18 cellular contexts compared by ENCODE assay signal in genomic region chr12:47986832-47987231, GRCh38. TPM values are rescaled to one million over a fixed set of nuclear protein-coding genes. Genes with fewer than 3 reads are reported as not detected.
DNase-seq lines count a peak whose midpoint lies in the region; TF ChIP-seq lines count a peak whose summit lies in the region.
"Had no signal": no experiment of that assay in that cellular context is flagged by ENCODE, and none has a peak within 500 bp of the region (broad histone marks: within the 10 kb centered on the region; RNA-seq: fewer than 3 reads in every experiment).

No MANE protein-coding gene starts in this region.

- H3K4me2 ChIP-seq in BLaER1, result peak overlapping the region; percentile 77
- H3K4me2 ChIP-seq in osteoblast (ENCODE audit: insufficient read depth, low read length), result no peak overlapping the region

- H3K27me3 ChIP-seq in BLaER1 (no peaks in the 10 kb centered on the region), osteoblast (ENCODE audit: insufficient read depth, low read length) (peaks cover 13% of the 10 kb centered on the region), spleen (replicated peaks in 1 of 7) (peaks cover 0 to 5% (median 0%) of the 10 kb centered on the region in 7 donors), right atrium auricular region (no peaks in the 10 kb centered on the region)
- no peaks in the 10 kb centered on the region for H3K27me3 ChIP-seq in CD8-positive, alpha-beta memory T cell (ENCODE audit: insufficient read depth, low read length, poor library complexity, severe bottlenecking)
- H3K27me3 ChIP-seq: BE2C had no signal

- H3K4me3 Mint-ChIP-seq in glutamatergic neuron (ENCODE audit: unreplicated experiment), result peak overlapping the region; percentile 20
- no peak overlapping the region for H3K4me3 Mint-ChIP-seq in CD8-positive, alpha-beta memory T cell
- H3K4me3 Mint-ChIP-seq: CD4-positive, alpha-beta T cell had no signal

- H3K36me3 Mint-ChIP-seq in glutamatergic neuron (ENCODE audit: unreplicated experiment), result no peaks in the 10 kb centered on the region
- H3K36me3 Mint-ChIP-seq in CD8-positive, alpha-beta memory T cell, result no peaks in the 10 kb centered on the region

- peaks cover 14% of the 10 kb centered on the region for H3K27me3 Mint-ChIP-seq in glutamatergic neuron (ENCODE audit: unreplicated experiment)
- peaks cover 2 to 4% of the 10 kb centered on the region in 2 donors for H3K27me3 Mint-ChIP-seq in CD8-positive, alpha-beta memory T cell

- WGBS in spleen, 5 donors, result 90 to 96% (median 94%) methylated on average over 5 of the region's 5 CpGs

- H3K9me3 ChIP-seq in BLaER1 (no peaks in the 10 kb centered on the region), osteoblast (ENCODE audit: low read depth, low read length) (no peaks in the 10 kb centered on the region), spleen (no peaks in the 10 kb centered on the region), right atrium auricular region (no peaks in the 10 kb centered on the region)
- no peaks in the 10 kb centered on the region for H3K9me3 ChIP-seq in CD8-positive, alpha-beta memory T cell (ENCODE audit: low read length)
- H3K9me3 ChIP-seq: BE2C, HAP-1 had no signal

- no peak overlapping the region for H3K9ac ChIP-seq in BLaER1
- H3K9ac ChIP-seq: GM23248 had no signal

- in situ Hi-C loops in KBM-7 (cut with MboI; ENCODE audit: low pct_unique_long_range_greater_than_20kb, low sequenced_read_pairs), result no loop called here

- TF ChIP-seq POLR2A in spleen (IDR thresholded peaks at IDR 0.05), result no peak

- H3K4me1 ChIP-seq in BLaER1, result peaks cover 90% of the 10 kb centered on the region
- H3K4me1 ChIP-seq in osteoblast (ENCODE audit: insufficient read depth, low read length), result no peaks in the 10 kb centered on the region
- peaks cover 6 to 30% (median 20%) of the 10 kb centered on the region in 6 donors for H3K4me1 ChIP-seq in spleen
- H3K4me1 ChIP-seq in right atrium auricular region, result peaks cover 0 to 10% of the 10 kb centered on the region in 2 donors
- peaks cover 21% of the 10 kb centered on the region for H3K4me1 ChIP-seq in CD8-positive, alpha-beta memory T cell (ENCODE audit: insufficient read depth, low read length)

- H3K27ac Mint-ChIP-seq in glutamatergic neuron (ENCODE audit: unreplicated experiment), result no peak overlapping the region
- peak overlapping the region in 1 of 8 donors; percentile 40 for H3K27ac Mint-ChIP-seq in CD8-positive, alpha-beta memory T cell
- H3K27ac Mint-ChIP-seq: CD4-positive, alpha-beta T cell had no signal

- intact Hi-C loops in spleen (cut with DNase I; ENCODE audit: low total_unique reads), result no loop called here

- H3K27ac ChIP-seq in BLaER1, result no peak overlapping the region
- no peak overlapping the region for H3K27ac ChIP-seq in osteoblast (ENCODE audit: low read depth, low read length)
- H3K27ac ChIP-seq in spleen, result no peak overlapping the region
- no peak overlapping the region for H3K27ac ChIP-seq in right atrium auricular region
- H3K27ac ChIP-seq in CD8-positive, alpha-beta memory T cell (ENCODE audit: low read depth, low read length), result no peak overlapping the region
- H3K27ac ChIP-seq: C4-2B, GM23248 had no signal

- no peak overlapping the region for H2AFZ ChIP-seq in osteoblast (ENCODE audit: low read length)
- H2AFZ ChIP-seq: GM23248 had no signal

- DNase-seq in glutamatergic neuron (no peak), osteoblast (ENCODE audit: insufficient read length, low spot score, missing footprints) (peak; percentile 82), spleen (peak; percentile 62), right atrium auricular region (ENCODE audit: low spot score) (no peak), KBM-7 (no peak)
- DNase-seq in CD8-positive, alpha-beta memory T cell, result no peak
- DNase-seq: ACHN; BE2C; CD4-positive, alpha-beta T cell; DMS153; DMS79; GDM1; GM23248; IMR-90 had no signal

- H4K20me1 ChIP-seq in BLaER1, result no peaks in the 10 kb centered on the region
- H4K20me1 ChIP-seq in osteoblast (ENCODE audit: insufficient read depth, low read length), result no peaks in the 10 kb centered on the region

- no peak for TF ChIP-seq CTCF in glutamatergic neuron (IDR thresholded peaks at IDR 0.05; ENCODE audit: partially characterized antibody, unreplicated experiment)
- TF ChIP-seq CTCF in osteoblast (IDR thresholded peaks at IDR 0.05; ENCODE audit: extremely low read depth, low read depth, low read length), result no peak
- no peak for TF ChIP-seq CTCF in spleen (IDR thresholded peaks at IDR 0.05 in 8 of 11, conservative IDR thresholded peaks at IDR 0.05 in 3 of 11)
- TF ChIP-seq CTCF in right atrium auricular region (IDR thresholded peaks at IDR 0.05), result no peak

- H3K79me2 ChIP-seq in osteoblast (ENCODE audit: insufficient read depth, low read length), result no peaks in the 10 kb centered on the region

- CTCF ChIA-PET in CD8-positive, alpha-beta memory T cell (lab: Charles Lee), result no interaction called here

- POLR2A ChIA-PET in CD8-positive, alpha-beta memory T cell (lab: Charles Lee), result no interaction called here

- no peak overlapping the region for H3K4me3 ChIP-seq in BLaER1
- no peak overlapping the region for H3K4me3 ChIP-seq in osteoblast (ENCODE audit: insufficient read depth, low read length)
- no peak overlapping the region for H3K4me3 ChIP-seq in spleen
- no peak overlapping the region for H3K4me3 ChIP-seq in right atrium auricular region
- no peak overlapping the region for H3K4me3 ChIP-seq in CD8-positive, alpha-beta memory T cell (ENCODE audit: low read length)
- H3K4me3 ChIP-seq: GM23248, HAP-1 had no signal

- H3K36me3 ChIP-seq in BLaER1 (no peaks in the 10 kb centered on the region), osteoblast (ENCODE audit: insufficient read depth, low read length) (no peaks in the 10 kb centered on the region), spleen (no peaks in the 10 kb centered on the region), right atrium auricular region (no peaks in the 10 kb centered on the region)
- H3K36me3 ChIP-seq in CD8-positive, alpha-beta memory T cell (ENCODE audit: insufficient read depth, low read length), result no peaks in the 10 kb centered on the region
- H3K36me3 ChIP-seq: BE2C had no signal

- peaks cover 26% of the 10 kb centered on the region for H3K4me1 Mint-ChIP-seq in glutamatergic neuron (ENCODE audit: low read depth, unreplicated experiment)
- H3K4me1 Mint-ChIP-seq in CD8-positive, alpha-beta memory T cell, result peaks cover 20% of the 10 kb centered on the region in 3 donors

- peaks cover 7% of the 10 kb centered on the region for H3K9me3 Mint-ChIP-seq in glutamatergic neuron (ENCODE audit: unreplicated experiment)
- H3K9me3 Mint-ChIP-seq in CD8-positive, alpha-beta memory T cell, result no peaks in the 10 kb centered on the region
- H3K9me3 Mint-ChIP-seq: CD4-positive, alpha-beta T cell had no signal

RNA-seq across cellular contexts. Expression of gene COL2A1, which starts 17.4 kb away (rescaled TPM):
- total RNA-seq in glutamatergic neuron (ENCODE audit: unreplicated experiment) (0.34 TPM), osteoblast (under 0.01 TPM in 2 replicates), spleen (under 1 TPM in 3 of 7 donors, not detected in 4; 0.37 to 0.49 (median 0.47) TPM), right atrium auricular region (not detected)
- not detected for polyA plus RNA-seq in spleen
- total RNA-seq in CD8-positive, alpha-beta memory T cell, result not detected
- polyA plus RNA-seq in CD8-positive, alpha-beta memory T cell, result not detected
- total RNA-seq: CD4-positive, alpha-beta T cell; GM23248; H4; IMR-90 had no signal
- polyA plus RNA-seq: GM23248 had no signal

RNA-seq across cellular contexts. Expression of gene TMEM106C, which starts 23.4 kb away (rescaled TPM):
- total RNA-seq in glutamatergic neuron (ENCODE audit: unreplicated experiment) (24.0 TPM), osteoblast (57.5 and 58.3 TPM in 2 replicates), spleen (100 to 1,000 TPM in 4 of 7 donors, 10 to 100 TPM in 3; 37.6 to 124 (median 109) TPM), right atrium auricular region (100 to 1,000 TPM in 1 of 2 donors, 10 to 100 TPM in 1; 54.7 to 107 TPM)
- polyA plus RNA-seq in spleen, result 10 to 100 TPM; 30.1 to 49.1 (median 40.2) TPM
- 100 to 1,000 TPM; 178 to 186 TPM for total RNA-seq in CD8-positive, alpha-beta memory T cell
- 56.8 TPM for polyA plus RNA-seq in CD8-positive, alpha-beta memory T cell

Comparison
In these comparisons a context has a peak if more than half of its experiments do, and no peak if none do; other contexts are left out.
1. DNase-seq: peak in osteoblast (single experiment) and spleen (single experiment); none in glutamatergic neuron (single experiment), right atrium auricular region (single experiment), KBM-7 (single experiment) and CD8-positive, alpha-beta memory T cell (0 of 5).